14 cellular contexts compared by ENCODE assay signal in the genomic region with DNA sequence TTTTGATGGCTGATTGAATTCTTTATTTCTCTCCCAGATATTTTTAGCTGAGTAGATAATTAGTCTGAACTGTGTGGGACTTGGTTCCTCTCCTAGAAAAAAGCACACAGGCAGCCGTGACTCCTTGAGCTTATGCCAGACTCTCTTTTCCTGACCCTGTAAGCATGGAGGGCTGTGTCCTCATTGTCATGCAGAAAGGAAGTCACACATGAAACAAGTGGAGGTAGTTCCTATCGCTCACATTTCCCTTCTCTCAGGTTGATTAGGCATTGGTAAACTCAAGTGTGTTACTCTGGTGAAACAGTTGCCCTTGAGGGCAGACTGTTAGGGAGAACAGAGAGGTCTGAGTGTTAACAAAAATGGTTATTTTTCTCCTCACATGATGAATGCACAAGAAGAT. TPM values are rescaled to one million over a fixed set of nuclear protein-coding genes. Genes with fewer than 3 reads are reported as not detected.
A peak's percentile ranks its signal among the peaks of the same experiment; 100 is the strongest.
DNase-seq lines count a peak whose midpoint lies in the region; TF ChIP-seq lines count a peak whose summit lies in the region.
"Had no signal": no experiment of that assay in that cellular context is flagged by ENCODE, and none has a peak within 500 bp of the region (broad histone marks: within the 10 kb centered on the region; RNA-seq: fewer than 3 reads in every experiment).

No MANE protein-coding gene starts in this region.

- H3K4me1 ChIP-seq in HUES48 (ENCODE audit: control insufficient read depth, insufficient read depth, low read length) (peaks cover 53% of the 10 kb centered on the region), Peyer's patch (no peaks in the 10 kb centered on the region)

- no peaks in the 10 kb centered on the region for H3K9me3 ChIP-seq in HUES48 (ENCODE audit: control insufficient read depth, insufficient read depth, low read length)
- H3K9me3 ChIP-seq in Peyer's patch, result no peaks in the 10 kb centered on the region

- no peak for TF ChIP-seq POLR2A in Peyer's patch (IDR thresholded peaks at IDR 0.05)

- H3K27me3 ChIP-seq in HUES48 (ENCODE audit: control insufficient read depth, insufficient read depth, low read length), result no peaks in the 10 kb centered on the region
- H3K27me3 ChIP-seq in Peyer's patch, result no peaks in the 10 kb centered on the region

- no peak for TF ChIP-seq CTCF in GM12864 (IDR thresholded peaks at IDR 0.05; ENCODE audit: low read depth, low read length, missing control alignments)
- no peak for TF ChIP-seq CTCF in Peyer's patch (IDR thresholded peaks at IDR 0.05)

- H3K36me3 ChIP-seq in HUES48 (ENCODE audit: control insufficient read depth, insufficient read depth, low read length), result no peaks in the 10 kb centered on the region
- H3K36me3 ChIP-seq in Peyer's patch, result no peaks in the 10 kb centered on the region

- no peak overlapping the region for H3K9ac ChIP-seq in HUES48 (ENCODE audit: low read depth, low read length)

- DNase-seq in GM12864 (ENCODE audit: low read depth) (peak; percentile 8), GM19238 (ENCODE audit: insufficient read length, low spot score) (peak; percentile 5), left kidney (ENCODE audit: low read depth, low spot score) (peak; percentile 50), Peyer's patch (no peak), RKO (ENCODE audit: low spot score) (no peak), SW 1271 (lab: John Stamatoyannopoulos, UW) (no peak)
- DNase-seq: activated CD4-positive, alpha-beta T cell treated with anti-CD3 and anti-CD28 coated beads for 1 hour; NCI-H1930; NCI-H526 treated with DMSO at 0.1 percent for 48 hours; retina had no signal

- peak overlapping the region; percentile 43 for H3K27ac ChIP-seq in HUES48 (ENCODE audit: low read depth, low read length)
- no peak overlapping the region for H3K27ac ChIP-seq in Peyer's patch
- H3K27ac ChIP-seq: epithelial cell of prostate had no signal

- H3K4me3 ChIP-seq in GM12864 (ENCODE audit: low read depth, low read length) (no peak overlapping the region), HUES48 (ENCODE audit: low read depth, low read length) (no peak overlapping the region), Peyer's patch (no peak overlapping the region)

RNA-seq across cellular contexts. Expression of a gene that starts 6.3 kb away (rescaled TPM):
- 10 to 100 TPM in 1 of 4 donors, 1 to 10 TPM in 3; 3.5 to 12.4 (median 5.6) TPM for total RNA-seq in Peyer's patch
- total RNA-seq: MCF 10A, neural crest cell had no signal

Comparison
In these comparisons a context has a peak if more than half of its experiments do, and no peak if none do; other contexts are left out.
1. DNase-seq: peak in GM12864 (single experiment), GM19238 (single experiment) and left kidney (single experiment); none in Peyer's patch (0 of 3), RKO (single experiment) and SW 1271 (0 of 2).